Comparison of ENCODE assay signal across 8 cellular contexts in genomic region chr18:22349317-22349898, GRCh38.
DNase-seq lines count a peak whose midpoint lies in the region; ATAC-seq, FAIRE-seq and TF ChIP-seq lines count a peak whose summit lies in the region.

No MANE protein-coding gene starts in this region.

- no peaks in the 10 kb centered on the region for H3K9me3 ChIP-seq in ascending aorta

- no peak for DNase-seq in GM23338 (ENCODE audit: low spot score)
- DNase-seq in ascending aorta (ENCODE audit: low spot score in 2 of 2): no peak
- peak; percentile 61 for DNase-seq in retinal pigment epithelial cell (ENCODE audit: low read depth)
- no peak for DNase-seq in H54 (ENCODE audit: insufficient read length, low spot score)
- DNase-seq in amygdala (lab: John Stamatoyannopoulos, UW): no peak
- DNase-seq in stimulated activated CD4-positive, alpha-beta T cell treated with anti-CD3 and anti-CD28 coated beads, Interleukin-2, amount 100 ng/mL, for 24 hours: no peak

- no peaks in the 10 kb centered on the region for H3K9me2 ChIP-seq in GM23338 (ENCODE audit: insufficient read depth)

- peak overlapping the region; percentile 79 for H3K4me3 Mint-ChIP-seq in GM23338

- TF ChIP-seq POLR2A in H54 (IDR thresholded peaks at IDR 0.05; ENCODE audit: low read depth, low read length): no peak

- no peaks in the 10 kb centered on the region for H3K9me3 Mint-ChIP-seq in GM23338

- H3K36me3 ChIP-seq in GM23338 (ENCODE audit: insufficient read depth): no peaks in the 10 kb centered on the region
- no peaks in the 10 kb centered on the region for H3K36me3 ChIP-seq in ascending aorta

- H3K4me1 ChIP-seq in GM23338 (ENCODE audit: insufficient read depth): peaks cover 22% of the 10 kb centered on the region
- peaks cover 7 to 21% of the 10 kb centered on the region in 2 donors for H3K4me1 ChIP-seq in ascending aorta

- H3K4me3 ChIP-seq in GM23338 (peak overlapping the region; percentile 68), ascending aorta (peak overlapping the region; percentile 54 to 66), iPS-11a (ENCODE audit: low read depth, low read length) (peak overlapping the region; percentile 37), retinal pigment epithelial cell (ENCODE audit: low read length) (peak overlapping the region; percentile 53)

- peaks cover 72% of the 10 kb centered on the region for H3K27me3 Mint-ChIP-seq in GM23338 (ENCODE audit: insufficient read depth, low read depth, poor library complexity)

- H3K4me1 Mint-ChIP-seq in GM23338: peaks cover 36% of the 10 kb centered on the region

- peak overlapping the region; percentile 90 for H3K4me2 ChIP-seq in GM23338

- H4K20me1 ChIP-seq in GM23338 (replicated peaks; ENCODE audit: insufficient read depth): peaks cover 26% of the 10 kb centered on the region

- H3K27ac Mint-ChIP-seq in GM23338: no peak overlapping the region

- no peak for TF ChIP-seq CTCF in GM23338 (conservative IDR thresholded peaks at IDR 0.05; ENCODE audit: low read depth in 2 of 2)
- TF ChIP-seq CTCF in ascending aorta (IDR thresholded peaks at IDR 0.05): no peak
- TF ChIP-seq CTCF in retinal pigment epithelial cell (conservative IDR thresholded peaks at IDR 0.05; ENCODE audit: low read depth, low read length): no peak

- H3K27me3 ChIP-seq in GM23338 (ENCODE audit: insufficient read depth): peaks cover 92% of the 10 kb centered on the region
- no peaks in the 10 kb centered on the region for H3K27me3 ChIP-seq in ascending aorta

- no peaks in the 10 kb centered on the region for H3K36me3 Mint-ChIP-seq in GM23338 (ENCODE audit: low read depth)

- FAIRE-seq in H54 (lab: Jason Lieb, UNC): no peak

- H3K79me2 ChIP-seq in GM23338 (replicated peaks; ENCODE audit: insufficient read depth): no peaks in the 10 kb centered on the region

- intact Hi-C loops in ascending aorta (cut with DNase I): loop anchor here (1.0 to 5.0 kb wide), 7 partner anchors 62 to 583 kb away; partner anchors contain the start of genes GATA6 and RBBP8

- H3F3A ChIP-seq in GM23338 (replicated peaks; ENCODE audit: low read depth): peaks cover 7% of the 10 kb centered on the region

- peak overlapping the region; percentile 97 for H2AFZ ChIP-seq in GM23338

- ATAC-seq in GM23338 (no peak), GM19467 (IDR thresholded peaks at IDR 0.05; ENCODE audit: unreplicated experiment) (no peak)

- H3K27ac ChIP-seq in GM23338 (ENCODE audit: low read depth) (no peak overlapping the region), ascending aorta (peak overlapping the region; percentile 93 to 97)

TF ChIP-seq in GM23338, 12 proteins besides CTCF, POLR2A, EP300 and RAD21:
- peak; percentile 69 for TF ChIP-seq EZH2 (IDR thresholded peaks at IDR 0.05; ENCODE audit: low read depth, unreplicated experiment)
- no peak for TF ChIP-seq REST (IDR thresholded peaks at IDR 0.05; ENCODE audit: unreplicated experiment)
